Comparison of ENCODE assay signal across 8 cellular contexts in genomic region chr1:23559136-23559984, GRCh38. TPM values are rescaled to one million over a fixed set of nuclear protein-coding genes. Genes with fewer than 3 reads are reported as not detected.
DNase-seq lines count a peak whose midpoint lies in the region; ATAC-seq and TF ChIP-seq lines count a peak whose summit lies in the region.

A gene with protein sequence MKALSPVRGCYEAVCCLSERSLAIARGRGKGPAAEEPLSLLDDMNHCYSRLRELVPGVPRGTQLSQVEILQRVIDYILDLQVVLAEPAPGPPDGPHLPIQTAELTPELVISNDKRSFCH (minus strand): TSS chr1:23559501. CDS start chr1:23559426, 75 bp downstream.

- peak; percentile 61 for ATAC-seq in HG03439 (IDR thresholded peaks at IDR 0.05; ENCODE audit: unreplicated experiment)
- ATAC-seq in left lung, result peak; percentile 76

- H3K36me3 Mint-ChIP-seq in activated CD4-positive, alpha-beta T cell treated with anti-CD3 and anti-CD28 coated beads, Interleukin-2, amount 10 ng/mL, durations not matched to agents 7 days and 5 days (ENCODE audit: low read depth), result peaks cover 25% of the 10 kb centered on the region

- H3K4me1 ChIP-seq in left lung, result peaks cover 60 to 83% of the 10 kb centered on the region in 2 donors

- H3K27ac Mint-ChIP-seq in activated CD4-positive, alpha-beta T cell treated with anti-CD3 and anti-CD28 coated beads, Interleukin-2, amount 10 ng/mL, durations not matched to agents 7 days and 5 days, result peak within 1 kb of the TSS; percentile 93

- H3K27me3 ChIP-seq in BJ (ENCODE audit: control insufficient read depth, insufficient read depth, low read length) (no peaks in the 10 kb centered on the region), left lung (peaks cover 0 to 62% of the 10 kb centered on the region in 2 donors)

- CTCF ChIA-PET in BJ (lab: Yijun Ruan, JAX), result interaction anchor here (0.6 to 23.8 kb wide), 12 partner anchors 9 to 369 kb away, joined by 3 to 644 read pairs (median 3); partner anchors contain the start of gene RPL11
- CTCF ChIA-PET in activated CD4-positive, alpha-beta T cell treated with anti-CD3 and anti-CD28 coated beads, Interleukin-2, amount 10 ng/mL, durations not matched to agents 7 days and 5 days (lab: Charles Lee), result interaction anchor here (0.9 to 3.9 kb wide), 8 partner anchors 13 to 78 kb away, joined by 3 to 21 read pairs (median 4); no protein-coding TSS in a partner anchor

- H3K9me3 Mint-ChIP-seq in activated CD4-positive, alpha-beta T cell treated with anti-CD3 and anti-CD28 coated beads, Interleukin-2, amount 10 ng/mL, durations not matched to agents 7 days and 5 days, result no peaks in the 10 kb centered on the region

- POLR2A ChIA-PET in BJ (lab: Charles Lee), result interaction anchor here (0.7 to 1.6 kb wide), 5 partner anchors 18 to 1056 kb away, joined by 3 to 6 read pairs (median 4); no protein-coding TSS in a partner anchor
- POLR2A ChIA-PET in activated CD4-positive, alpha-beta T cell treated with anti-CD3 and anti-CD28 coated beads, Interleukin-2, amount 10 ng/mL, durations not matched to agents 7 days and 5 days (lab: Charles Lee), result interaction anchor here (0.6 to 3.2 kb wide), 3 partner anchors 18 to 36 kb away, joined by 3 to 16 read pairs (median 3); no protein-coding TSS in a partner anchor

- DNase-seq in BJ (ENCODE audit: low read depth), result peak; percentile 94
- DNase-seq in GM19238 (ENCODE audit: insufficient read length, low spot score), result peak; percentile 67
- DNase-seq in NCI-H524 treated with DMSO at 0.1 percent for 48 hours (lab: John Stamatoyannopoulos, UW), result peak; percentile 45
- DNase-seq in activated CD4-positive, alpha-beta T cell treated with anti-CD3 and anti-CD28 coated beads, Interleukin-2, amount 10 ng/mL, durations not matched to agents 7 days and 5 days, result peak; percentile 96
- DNase-seq in dedifferentiated amniotic fluid mesenchymal stem cell (ENCODE audit: extremely low spot score), result peak; percentile 97
- peak; percentile 98 to 100 for DNase-seq in left lung
- peak; percentile 86 to 94 for DNase-seq in stimulated activated CD4-positive, alpha-beta T cell treated with anti-CD3 and anti-CD28 coated beads, Interleukin-2, amount 100 ng/mL, for 48 hours

- H3K9me3 ChIP-seq in left lung, result no peaks in the 10 kb centered on the region

- H3K36me3 ChIP-seq in BJ (ENCODE audit: control insufficient read depth, insufficient read depth, low read length) (no peaks in the 10 kb centered on the region), left lung (peaks cover 0 to 3% of the 10 kb centered on the region in 2 donors)

- H3K27me3 Mint-ChIP-seq in activated CD4-positive, alpha-beta T cell treated with anti-CD3 and anti-CD28 coated beads, Interleukin-2, amount 10 ng/mL, durations not matched to agents 7 days and 5 days, result peaks cover 33% of the 10 kb centered on the region

- TF ChIP-seq CTCF in BJ (IDR thresholded peaks at IDR 0.05; ENCODE audit: insufficient read depth, low read depth, low read length), result no peak
- TF ChIP-seq CTCF in left lung (IDR thresholded peaks at IDR 0.05), result no peak

- peaks cover 76% of the 10 kb centered on the region for H3K4me1 Mint-ChIP-seq in activated CD4-positive, alpha-beta T cell treated with anti-CD3 and anti-CD28 coated beads, Interleukin-2, amount 10 ng/mL, durations not matched to agents 7 days and 5 days

- peak within 1 kb of the TSS; percentile 95 to 96 for H3K27ac ChIP-seq in left lung

- intact Hi-C loops in left lung (cut with DNase I), result no loop called here

- H3K4me3 ChIP-seq in BJ (ENCODE audit: low read depth, low read length), result peak within 1 kb of the TSS; percentile 76
- peak within 1 kb of the TSS; percentile 89 for H3K4me3 ChIP-seq in left lung

- peak within 1 kb of the TSS; percentile 84 for H3K4me3 Mint-ChIP-seq in activated CD4-positive, alpha-beta T cell treated with anti-CD3 and anti-CD28 coated beads, Interleukin-2, amount 10 ng/mL, durations not matched to agents 7 days and 5 days

RNA-seq across cellular contexts. Expression of the gene that starts here (rescaled TPM):
- 230 and 379 TPM in 2 replicates for polyA plus RNA-seq in BJ (2011; rRNA removed)
- 249 and 251 TPM in 2 replicates for polyA minus RNA-seq in BJ (2011; rRNA and poly(A)+ RNA removed)
- 10 to 100 TPM; 62.7 to 65.2 TPM for total RNA-seq in activated CD4-positive, alpha-beta T cell treated with anti-CD3 and anti-CD28 coated beads, Interleukin-2, amount 10 ng/mL, durations not matched to agents 7 days and 5 days
- 100 to 1,000 TPM; 125 to 129 TPM for total RNA-seq in left lung

Comparison
In these comparisons a context has a peak if more than half of its experiments do, and no peak if none do; other contexts are left out.
1. Peak in every context shown above with its lines: DNase-seq, ATAC-seq, H3K4me3 ChIP-seq and H3K27ac ChIP-seq.
2. DNase-seq: peak in every context shown above with its lines; median percentile 99 in left lung; 97 in dedifferentiated amniotic fluid mesenchymal stem cell; 96 in activated CD4-positive, alpha-beta T cell treated with anti-CD3 and anti-CD28 coated beads, Interleukin-2, amount 10 ng/mL, durations not matched to agents 7 days and 5 days; 94 in BJ; 90 in stimulated activated CD4-positive, alpha-beta T cell treated with anti-CD3 and anti-CD28 coated beads, Interleukin-2, amount 100 ng/mL, for 48 hours; 67 in GM19238; 45 in NCI-H524 treated with DMSO at 0.1 percent for 48 hours.